ENCODE assay signal across 23 cellular contexts in the genomic region with DNA sequence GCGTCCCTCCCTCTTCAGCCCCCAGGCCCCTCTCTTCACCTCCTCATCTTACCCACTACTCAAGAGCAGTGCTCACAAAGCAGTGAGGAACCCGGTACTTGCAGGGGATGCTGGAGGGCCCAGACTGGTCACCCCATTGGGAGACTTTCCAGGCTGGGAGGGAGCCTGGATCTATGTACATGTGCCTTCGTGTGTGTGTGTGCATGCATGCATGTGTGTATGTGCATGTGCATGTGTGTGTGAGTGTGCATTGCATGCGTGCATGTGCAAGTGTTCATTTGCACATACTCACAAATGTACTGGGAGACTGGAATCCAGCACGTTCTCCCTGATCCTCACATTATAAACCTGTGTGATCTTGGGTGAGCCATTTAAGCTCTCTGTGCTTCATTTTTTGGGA.
"Had no signal": no experiment of that assay in that cellular context is flagged by ENCODE, and none has a peak within 500 bp of the region (broad histone marks: within the 10 kb centered on the region; RNA-seq: fewer than 3 reads in every experiment).

No MANE protein-coding gene starts in this region.

- H3K27me3 Mint-ChIP-seq: IgD-negative memory B cell had no signal

- H3K4me2 ChIP-seq: KMS-11, SK-N-SH had no signal

- H3K4me1 Mint-ChIP-seq: IgD-negative memory B cell had no signal

- H3K27ac Mint-ChIP-seq: IgD-negative memory B cell had no signal

- H3K9ac ChIP-seq: KMS-11, SK-N-SH had no signal

- ATAC-seq: K562 had no signal

- H3K9me3 ChIP-seq: SK-N-SH had no signal

- H3K36me3 Mint-ChIP-seq: IgD-negative memory B cell had no signal

- H3K4me3 ChIP-seq: K562 had no signal

- H3K27ac ChIP-seq: HL-60, KMS-11, RWPE1 had no signal

- FAIRE-seq: HTR-8/SVneo, K562, RCC 7860 had no signal

- DNase-seq: Kasumi-1, MM.1S, NCI-H1092 treated with DMSO at 0.1 percent for 48 hours, NCI-H1417 treated with DMSO at 0.1 percent for 48 hours, NCI-H146, NCI-H1694 treated with DMSO at 0.1 percent for 48 hours, NCI-H1930, NCI-H2081, NCI-H2107, NCI-H2227 treated with DMSO at 0.1 percent for 48 hours, NCI-H524 treated with DMSO at 0.1 percent for 48 hours, NCI-H69, NCI-H774, SHP77, SK-N-SH, SW 1271 had no signal
